10 cellular contexts compared by ENCODE assay signal in the genomic region with DNA sequence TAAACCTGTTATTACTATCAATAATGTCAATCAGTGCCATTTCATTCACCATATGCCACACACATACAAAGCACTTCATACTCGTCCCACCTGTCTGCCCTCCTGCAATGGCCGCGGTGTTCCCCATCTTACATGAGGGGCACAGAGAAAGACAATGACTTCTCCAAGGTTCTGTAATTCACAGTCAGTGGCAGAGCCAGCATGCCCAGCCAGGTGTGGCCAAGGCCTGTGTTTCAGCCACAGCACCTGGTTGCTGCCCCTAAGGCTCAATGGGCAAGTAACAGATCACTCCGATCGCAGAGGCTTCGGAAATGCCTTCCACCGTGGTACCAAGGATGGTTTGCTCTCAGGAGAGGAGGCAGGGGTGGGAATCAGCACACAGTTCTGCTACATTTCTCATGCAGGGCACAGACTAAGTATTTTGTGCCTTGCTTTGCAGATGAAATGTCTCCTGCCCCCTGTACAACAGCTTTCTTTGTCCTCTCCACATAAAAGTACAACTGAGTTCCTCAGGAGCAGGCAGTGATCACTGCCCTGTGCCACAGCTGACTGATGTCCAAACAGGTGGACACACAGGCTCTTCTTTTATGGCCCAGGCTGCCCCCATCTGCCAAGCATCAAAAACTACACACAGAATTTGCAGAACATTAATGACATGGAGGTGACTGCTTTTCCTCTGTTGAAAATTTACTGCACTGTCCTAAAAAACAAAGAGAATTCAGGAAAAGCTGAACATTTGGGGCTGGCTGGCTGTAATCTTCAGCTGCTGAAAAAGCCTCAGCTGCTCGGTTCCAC. TPM values are rescaled to one million over a fixed set of nuclear protein-coding genes. Genes with fewer than 3 reads are reported as not detected.
DNase-seq lines count a peak whose midpoint lies in the region; ATAC-seq, FAIRE-seq and TF ChIP-seq lines count a peak whose summit lies in the region.
"Had no signal": no experiment of that assay in that cellular context is flagged by ENCODE, and none has a peak within 500 bp of the region (broad histone marks: within the 10 kb centered on the region; RNA-seq: fewer than 3 reads in every experiment).

No MANE protein-coding gene starts in this region.

- H3K79me2 ChIP-seq in keratinocyte (ENCODE audit: control insufficient read depth, insufficient read depth, low read length), result peaks cover 87% of the 10 kb centered on the region

- peaks cover 12% of the 10 kb centered on the region for H3K9me3 Mint-ChIP-seq in type B pancreatic cell

- no peaks in the 10 kb centered on the region for H3K27me3 ChIP-seq in keratinocyte (ENCODE audit: control insufficient read depth, extremely low read depth, insufficient read depth, low read length)
- H3K27me3 ChIP-seq: tibial nerve had no signal

- peak overlapping the region; percentile 72 for H3K4me2 ChIP-seq in keratinocyte (ENCODE audit: control insufficient read depth, extremely low read depth, insufficient read depth, low read depth, low read length)

- peaks cover 22% of the 10 kb centered on the region for H3K4me1 ChIP-seq in keratinocyte (ENCODE audit: control insufficient read depth, extremely low read depth, insufficient read depth, low read length)

- H3K4me3 ChIP-seq in cardiac fibroblast (replicated peaks in 1 of 2; ENCODE audit: low read depth in 2 of 2, low read length in 2 of 2), result no peak overlapping the region
- H3K4me3 ChIP-seq in keratinocyte (ENCODE audit: control insufficient read depth in 2 of 3, extremely low read depth in 1 of 3, insufficient read depth in 2 of 3, low read depth in 1 of 3, low read length in 3 of 3), result peak overlapping the region in 1 of 3 experiments; percentile 35
- H3K4me3 ChIP-seq: tibial nerve had no signal

- FAIRE-seq in keratinocyte (lab: Jason Lieb, UNC), result no peak

- no peaks in the 10 kb centered on the region for H3K9me3 ChIP-seq in keratinocyte (ENCODE audit: control insufficient read depth, low read depth, low read length)

- no peaks in the 10 kb centered on the region for H3K9me1 ChIP-seq in keratinocyte (ENCODE audit: control insufficient read depth, extremely low read depth, insufficient read depth, low read length)

- H3K4me3 Mint-ChIP-seq in type B pancreatic cell, result no peak overlapping the region

- peak; percentile 38 to 75 for DNase-seq in NCI-H524 (lab: John Stamatoyannopoulos, UW)
- DNase-seq in NCI-H524 treated with DMSO at 0.1 percent for 48 hours (lab: John Stamatoyannopoulos, UW), result no peak
- DNase-seq in cardiac fibroblast (ENCODE audit: low read depth in 2 of 2), result peak; percentile 50
- DNase-seq in keratinocyte (ENCODE audit: low read depth, low spot score), result no peak
- no peak for DNase-seq in type B pancreatic cell (ENCODE audit: extremely low spot score, unreplicated experiment)
- no peak for DNase-seq in HPDE6-E6E7 (ENCODE audit: extremely low spot score)
- no peak for DNase-seq in stimulated activated naive CD8-positive, alpha-beta T cell treated with anti-CD3 and anti-CD28 coated beads, Interleukin-15, Interleukin-2, amounts not matched to agents 100 U/mL and 50 U/mL, for 24 hours
- DNase-seq: NCI-H1694 treated with DMSO at 0.1 percent for 48 hours had no signal

- no peaks in the 10 kb centered on the region for H3K36me3 ChIP-seq in keratinocyte (ENCODE audit: control insufficient read depth in 2 of 2, extremely low read depth in 1 of 2, insufficient read depth in 2 of 2, low read length in 2 of 2)

- peaks cover 23% of the 10 kb centered on the region for H3K36me3 Mint-ChIP-seq in type B pancreatic cell

- dilution Hi-C loops in keratinocyte (cut with MboI; ENCODE audit: extremely low pct_ligation_motif_present, low sequenced_read_pairs), result no loop called here

- peak overlapping the region; percentile 42 for H3K27ac ChIP-seq in keratinocyte (ENCODE audit: control insufficient read depth, insufficient read depth, low read length)

- H3K27me3 Mint-ChIP-seq in type B pancreatic cell, result no peaks in the 10 kb centered on the region

- peak overlapping the region; percentile 94 for H3K27ac Mint-ChIP-seq in type B pancreatic cell

- ATAC-seq in HG03108 (IDR thresholded peaks at IDR 0.05; ENCODE audit: unreplicated experiment), result no peak
- ATAC-seq in stimulated activated naive CD8-positive, alpha-beta T cell treated with anti-CD3 and anti-CD28 coated beads, Interleukin-15, Interleukin-2, amounts not matched to agents 100 U/mL and 50 U/mL, for 24 hours, result no peak

- TF ChIP-seq CTCF in cardiac fibroblast (IDR thresholded peaks at IDR 0.05; ENCODE audit: low read depth, low read length), result peak; percentile 28
- TF ChIP-seq CTCF in keratinocyte (optimal IDR thresholded peaks at IDR 0.05 in 1 of 3, IDR thresholded peaks at IDR 0.05 in 1 of 3, conservative IDR thresholded peaks at IDR 0.05 in 1 of 3; ENCODE audit: extremely low read depth in 1 of 3, insufficient read depth in 2 of 3, low read length in 3 of 3), result peak in 2 of 3 experiments; percentile 6 to 29
- peak; percentile 36 for TF ChIP-seq CTCF in type B pancreatic cell (conservative IDR thresholded peaks at IDR 0.05)

- peaks cover 36% of the 10 kb centered on the region for H3K4me1 Mint-ChIP-seq in type B pancreatic cell (ENCODE audit: unreplicated experiment)

- H3K9ac ChIP-seq in keratinocyte (ENCODE audit: control insufficient read depth, extremely low read depth, insufficient read depth, low read length), result peak overlapping the region; percentile 36

- H2AFZ ChIP-seq in keratinocyte (ENCODE audit: control insufficient read depth, low read length), result no peak overlapping the region

- peaks cover 6% of the 10 kb centered on the region for H4K20me1 ChIP-seq in keratinocyte (ENCODE audit: control insufficient read depth, extremely low read depth, insufficient read depth, low read length)

RNA-seq across cellular contexts. Expression of gene AFAP1, which starts 10.8 kb away (rescaled TPM):
- polyA plus RNA-seq in keratinocyte, result 4.1 to 12.9 TPM (median 7.6 TPM) in 3 replicates
- polyA plus RNA-seq in keratinocyte (2011; ENCODE audit: low read depth), result 3.3 TPM
- polyA plus RNA-seq in keratinocyte (2011; cell fraction: cytosol; rRNA removed), result 6.7 and 7.2 TPM in 2 replicates
- polyA plus RNA-seq in keratinocyte (2011; cell fraction: nucleus; rRNA removed), result 20.4 and 21.5 TPM in 2 replicates
- polyA plus RNA-seq in keratinocyte (2012; ENCODE audit: low replicate concordance), result 3.9 and 12.0 TPM in 2 replicates
- 10.6 to 15.9 TPM (median 14.2 TPM) in 3 replicates for polyA minus RNA-seq in keratinocyte
- polyA minus RNA-seq in keratinocyte (2011; cell fraction: cytosol; rRNA and poly(A)+ RNA removed), result 7.1 TPM
- polyA minus RNA-seq in keratinocyte (2011; cell fraction: nucleus; rRNA and poly(A)+ RNA removed), result 15.4 and 27.9 TPM in 2 replicates
- total RNA-seq in type B pancreatic cell (ENCODE audit: low replicate concordance), result 36.6 and 37.2 TPM in 2 replicates

Comparison
In these comparisons a context has a peak if more than half of its experiments do, and no peak if none do; other contexts are left out.
1. DNase-seq: peak in NCI-H524 (2 of 2) and cardiac fibroblast (2 of 2); none in NCI-H524 treated with DMSO at 0.1 percent for 48 hours (single experiment), keratinocyte (single experiment), type B pancreatic cell (single experiment), HPDE6-E6E7 (single experiment) and stimulated activated naive CD8-positive, alpha-beta T cell treated with anti-CD3 and anti-CD28 coated beads, Interleukin-15, Interleukin-2, amounts not matched to agents 100 U/mL and 50 U/mL, for 24 hours (single experiment).
2. Peak in every context shown above with its lines, with median percentiles within 50 percentile points of each other: CTCF ChIP-seq.